Comparison of ENCODE assay signal across 20 cellular contexts in genomic region chr2:219702796-219703545, GRCh38.
DNase-seq lines count a peak whose midpoint lies in the region; ATAC-seq and TF ChIP-seq lines count a peak whose summit lies in the region.
"Had no signal": no experiment of that assay in that cellular context is flagged by ENCODE, and none has a peak within 500 bp of the region (broad histone marks: within the 10 kb centered on the region; RNA-seq: fewer than 3 reads in every experiment).

No MANE protein-coding gene starts in this region.

- no peaks in the 10 kb centered on the region for H3K36me3 ChIP-seq in RWPE2 (ENCODE audit: low read depth)
- no peaks in the 10 kb centered on the region for H3K36me3 ChIP-seq in upper lobe of right lung
- H3K36me3 ChIP-seq: BE2C, transverse colon had no signal

- no peaks in the 10 kb centered on the region for H3K9me3 Mint-ChIP-seq in glutamatergic neuron (ENCODE audit: unreplicated experiment)
- H3K9me3 Mint-ChIP-seq: activated naive CD8-positive, alpha-beta T cell treated with anti-CD3 and anti-CD28 coated beads, Interleukin-2, amount 50 U/mL, for 24 hours; brain; stimulated activated naive CD8-positive, alpha-beta T cell treated with anti-CD3 and anti-CD28 coated beads, Interleukin-15, Interleukin-2, amounts not matched to agents 100 ng/mL and 50 ng/mL, for 24 hours had no signal

- H3K4me3 ChIP-seq in RWPE2 (ENCODE audit: severe bottlenecking), result no peak overlapping the region
- H3K4me3 ChIP-seq in upper lobe of right lung, result no peak overlapping the region
- H3K4me3 ChIP-seq: psoas muscle, transverse colon had no signal

- no peaks in the 10 kb centered on the region for H3K4me1 Mint-ChIP-seq in glutamatergic neuron (ENCODE audit: low read depth, unreplicated experiment)
- H3K4me1 Mint-ChIP-seq: activated naive CD8-positive, alpha-beta T cell treated with anti-CD3 and anti-CD28 coated beads, Interleukin-2, amount 50 U/mL, for 24 hours had no signal

- no peak overlapping the region for H3K27ac Mint-ChIP-seq in glutamatergic neuron (ENCODE audit: unreplicated experiment)
- H3K27ac Mint-ChIP-seq: activated naive CD8-positive, alpha-beta T cell treated with anti-CD3 and anti-CD28 coated beads, Interleukin-2, amount 50 U/mL, for 24 hours; stimulated activated naive CD8-positive, alpha-beta T cell treated with anti-CD3 and anti-CD28 coated beads, Interleukin-15, Interleukin-2, amounts not matched to agents 100 ng/mL and 50 ng/mL, for 24 hours had no signal

- H3K27me3 Mint-ChIP-seq in glutamatergic neuron (ENCODE audit: unreplicated experiment), result peaks cover 2% of the 10 kb centered on the region

- TF ChIP-seq CTCF in RWPE2 (IDR thresholded peaks at IDR 0.05; ENCODE audit: poor library complexity, severe bottlenecking) (no peak), upper lobe of right lung (IDR thresholded peaks at IDR 0.05) (no peak), glutamatergic neuron (IDR thresholded peaks at IDR 0.05; ENCODE audit: partially characterized antibody, unreplicated experiment) (no peak)

- peak overlapping the region; percentile 64 for H3K27ac ChIP-seq in RWPE2 (ENCODE audit: poor library complexity, severe bottlenecking)
- no peak overlapping the region for H3K27ac ChIP-seq in upper lobe of right lung
- H3K27ac ChIP-seq: transverse colon had no signal

- H3K27me3 ChIP-seq in RWPE2 (ENCODE audit: insufficient read depth, poor library complexity, severe bottlenecking) (no peaks in the 10 kb centered on the region), upper lobe of right lung (no peaks in the 10 kb centered on the region)

- no peaks in the 10 kb centered on the region for H3K36me3 Mint-ChIP-seq in glutamatergic neuron (ENCODE audit: unreplicated experiment)
- H3K36me3 Mint-ChIP-seq: brain had no signal

- no peaks in the 10 kb centered on the region for H3K9me3 ChIP-seq in RWPE2 (ENCODE audit: severe bottlenecking)
- H3K9me3 ChIP-seq in upper lobe of right lung, result no peaks in the 10 kb centered on the region
- H3K9me3 ChIP-seq: BE2C, psoas muscle, transverse colon had no signal

- H3K4me3 Mint-ChIP-seq in glutamatergic neuron (ENCODE audit: unreplicated experiment), result no peak overlapping the region
- H3K4me3 Mint-ChIP-seq: activated naive CD8-positive, alpha-beta T cell treated with anti-CD3 and anti-CD28 coated beads, Interleukin-2, amount 50 U/mL, for 24 hours; stimulated activated naive CD8-positive, alpha-beta T cell treated with anti-CD3 and anti-CD28 coated beads, Interleukin-15, Interleukin-2, amounts not matched to agents 100 ng/mL and 50 ng/mL, for 24 hours had no signal

- peak; percentile 24 for ATAC-seq in Right ventricle myocardium superior (ENCODE audit: poor library complexity)
- ATAC-seq in Right ventricle myocardium inferior, result no peak
- ATAC-seq in RWPE2 (ENCODE audit: low read depth), result peak; percentile 87
- ATAC-seq in upper lobe of right lung, result peak; percentile 91
- ATAC-seq: activated naive CD8-positive, alpha-beta T cell treated with anti-CD3 and anti-CD28 coated beads, Interleukin-2, amount 50 U/mL, for 24 hours had no signal

- H3K4me1 ChIP-seq in RWPE2 (ENCODE audit: insufficient read depth, poor library complexity, severe bottlenecking) (peaks cover 54% of the 10 kb centered on the region), upper lobe of right lung (peaks cover 9% of the 10 kb centered on the region)
- H3K4me1 ChIP-seq: BE2C had no signal

- intact Hi-C loops in Right ventricle myocardium superior (cut with DNase I), result no loop called here
- intact Hi-C loops in Right ventricle myocardium inferior (cut with DNase I), result no loop called here
- intact Hi-C loops in upper lobe of right lung (cut with DNase I), result no loop called here

- DNase-seq in Right ventricle myocardium superior, result no peak
- no peak for DNase-seq in Right ventricle myocardium inferior (ENCODE audit: missing footprints)
- DNase-seq in RWPE2 (ENCODE audit: low spot score), result peak; percentile 80
- DNase-seq in islet precursor cell, result peak; percentile 44
- peak; percentile 80 for DNase-seq in upper lobe of right lung
- no peak for DNase-seq in SHP77 treated with DMSO at 0.1 percent for 48 hours (lab: John Stamatoyannopoulos, UW)
- DNase-seq in glutamatergic neuron, result no peak
- no peak for DNase-seq in T-helper 9 cell
- DNase-seq: 8988T; activated CD4-positive, alpha-beta T cell treated with anti-CD3 and anti-CD28 coated beads for 4 hours; activated naive CD8-positive, alpha-beta T cell treated with anti-CD3 and anti-CD28 coated beads, Interleukin-2, amount 50 U/mL, for 24 hours; BE2C; cortex of kidney; SIG-M5; stimulated activated CD4-positive, alpha-beta T cell treated with anti-CD3 and anti-CD28 coated beads, Interleukin-4, amount 100 ng/mL, for 1 hour; T-helper 1 cell; transverse colon had no signal

Comparison
In these comparisons a context has a peak if more than half of its experiments do, and no peak if none do; other contexts are left out.
1. DNase-seq: peak in RWPE2 (single experiment), islet precursor cell (single experiment) and upper lobe of right lung (single experiment); none in Right ventricle myocardium superior (single experiment), Right ventricle myocardium inferior (single experiment), SHP77 treated with DMSO at 0.1 percent for 48 hours (single experiment), glutamatergic neuron (single experiment) and T-helper 9 cell (single experiment).